Comparison of ENCODE assay signal across 8 cellular contexts in the genomic region with DNA sequence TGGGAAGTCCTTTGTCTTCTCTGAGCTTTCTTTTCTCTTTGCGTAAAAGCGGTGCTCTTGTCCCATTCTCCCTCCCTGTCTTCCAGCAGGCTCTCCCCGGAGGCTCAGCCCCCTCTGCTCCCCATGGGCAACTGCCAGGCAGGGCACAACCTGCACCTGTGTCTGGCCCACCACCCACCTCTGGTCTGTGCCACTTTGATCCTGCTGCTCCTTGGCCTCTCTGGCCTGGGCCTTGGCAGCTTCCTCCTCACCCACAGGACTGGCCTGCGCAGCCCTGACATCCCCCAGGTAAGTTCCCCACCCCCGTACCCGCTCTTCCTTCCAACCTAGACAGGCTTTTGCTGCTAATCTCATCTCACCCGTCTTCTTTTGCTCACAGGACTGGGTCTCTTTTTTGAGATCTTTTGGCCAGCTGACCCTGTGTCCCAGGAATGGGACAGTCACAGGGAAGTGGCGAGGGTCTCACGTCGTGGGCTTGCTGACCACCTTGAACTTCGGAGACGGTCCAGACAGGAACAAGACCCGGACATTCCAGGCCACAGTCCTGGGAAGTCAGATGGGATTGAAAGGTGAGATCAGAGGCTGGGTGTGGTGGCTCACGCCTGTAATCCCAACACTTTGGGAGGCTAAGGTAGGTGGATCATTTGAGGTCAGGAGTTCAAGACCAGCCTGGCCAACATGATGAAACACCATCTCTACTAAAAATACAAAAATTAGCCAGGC. TPM values are rescaled to one million over a fixed set of nuclear protein-coding genes. Genes with fewer than 3 reads are reported as not detected.
A peak's percentile ranks its signal among the peaks of the same experiment; 100 is the strongest.
DNase-seq lines count a peak whose midpoint lies in the region; ATAC-seq and TF ChIP-seq lines count a peak whose summit lies in the region.

No MANE protein-coding gene starts in this region.

- peaks cover 8% of the 10 kb centered on the region for H3K4me1 ChIP-seq in IMR-90 (ENCODE audit: control insufficient read depth, insufficient read depth, low read length)

- H2BK15ac ChIP-seq in IMR-90 (ENCODE audit: low read depth, low read length): no peak overlapping the region

- intact Hi-C loops in IMR-90 (cut with micrococcal nuclease): no loop called here

- ATAC-seq in IMR-90 (ENCODE audit: low read depth) (no peak), GM18519 (IDR thresholded peaks at IDR 0.05; ENCODE audit: low FRiP score, unreplicated experiment) (no peak)
- ATAC-seq in naive thymus-derived CD8-positive, alpha-beta T cell: no peak

- no TSS peak for BruUV-seq in IMR-90 (replicated peaks; lab: Mats Ljungman, UMichigan)

- POLR2A ChIA-PET in IMR-90 (lab: Charles Lee; ENCODE audit: unreplicated experiment): interaction anchor here (0.6 to 2.0 kb wide), 4 partner anchors 10 to 115 kb away, joined by 3 to 6 read pairs (median 5); a partner anchor contains a TSS
- POLR2A ChIA-PET in naive thymus-derived CD8-positive, alpha-beta T cell (lab: Charles Lee): interaction anchor here (0.9 to 3.8 kb wide), 7 partner anchors 9 to 416 kb away, joined by 3 to 43 read pairs (median 10); a partner anchor contains a TSS

- H3K27me3 Mint-ChIP-seq in chondrocyte (ENCODE audit: low read depth): no peaks in the 10 kb centered on the region
- no peaks in the 10 kb centered on the region for H3K27me3 Mint-ChIP-seq in naive thymus-derived CD8-positive, alpha-beta T cell

- H3K9me1 ChIP-seq in IMR-90 (ENCODE audit: insufficient read depth, low read length): peaks cover 5% of the 10 kb centered on the region; the same call in 1 of the 2 replicates

- H3K4me2 ChIP-seq in IMR-90 (ENCODE audit: low read depth, low read length): peak overlapping the region; percentile 98

- H3K4me1 Mint-ChIP-seq in chondrocyte (ENCODE audit: low read depth): peaks cover 23% of the 10 kb centered on the region
- H3K4me1 Mint-ChIP-seq in naive thymus-derived CD8-positive, alpha-beta T cell: peaks cover 12 to 29% (median 27%) of the 10 kb centered on the region in 4 donors

- H3K4me3 ChIP-seq in IMR-90 (ENCODE audit: insufficient read depth, low read depth, low read length): peak overlapping the region; percentile 55
- H3K4me3 ChIP-seq in WERI-Rb-1 (ENCODE audit: low read depth, low read length): no peak overlapping the region
- H3K4me3 ChIP-seq in MG63: no peak overlapping the region

- H3K27me3 ChIP-seq in IMR-90 (ENCODE audit: control insufficient read depth, insufficient read depth, low read length) (no peaks in the 10 kb centered on the region), WERI-Rb-1 (ENCODE audit: insufficient read depth, low read depth, severe bottlenecking) (no peaks in the 10 kb centered on the region), MG63 (no peaks in the 10 kb centered on the region)

- peaks cover 12 to 25% of the 10 kb centered on the region in 2 experiments; a peak in 3 of 4 replicates for H3K79me1 ChIP-seq in IMR-90 (ENCODE audit: low read depth in 1 of 2, low read length in 2 of 2)

- TF ChIP-seq POLR2A in IMR-90 (IDR thresholded peaks at IDR 0.05; ENCODE audit: low read depth, low read length): no peak

- H3K18ac ChIP-seq in IMR-90 (ENCODE audit: low read depth, low read length): no peak overlapping the region

- peak overlapping the region; percentile 94 for H3K27ac Mint-ChIP-seq in chondrocyte (ENCODE audit: unreplicated experiment)
- H3K27ac Mint-ChIP-seq in naive thymus-derived CD8-positive, alpha-beta T cell: peak overlapping the region; percentile 77 to 96 (median 93)

- peaks cover under 1% of the 10 kb centered on the region for H3K36me3 Mint-ChIP-seq in chondrocyte (ENCODE audit: low read depth)
- H3K36me3 Mint-ChIP-seq in naive thymus-derived CD8-positive, alpha-beta T cell: peaks cover 0 to 10% (median 2%) of the 10 kb centered on the region in 3 donors

- no peak for TF ChIP-seq RAD21 in IMR-90 (IDR thresholded peaks at IDR 0.05; ENCODE audit: low read length)

- H2AK9ac ChIP-seq in IMR-90 (replicated peaks; ENCODE audit: low read depth, low read length, poor library complexity): peak overlapping the region; percentile 99

- H3K27ac ChIP-seq in 22Rv1: peak overlapping the region; percentile 74
- peak overlapping the region; percentile 81 for H3K27ac ChIP-seq in IMR-90 (ENCODE audit: insufficient read depth, low read length)
- no peak overlapping the region for H3K27ac ChIP-seq in WERI-Rb-1

- H4K20me1 ChIP-seq in IMR-90 (ENCODE audit: insufficient read depth, low read length): no peaks in the 10 kb centered on the region

- no peaks in the 10 kb centered on the region for H3K9me3 Mint-ChIP-seq in chondrocyte (ENCODE audit: low read depth)
- H3K9me3 Mint-ChIP-seq in naive thymus-derived CD8-positive, alpha-beta T cell: no peaks in the 10 kb centered on the region

- CTCF ChIA-PET in IMR-90 (lab: Yijun Ruan, JAX): no interaction called here

- WGBS in IMR-90 (ENCODE audit: extremely low coverage in 2 of 2, insufficient read length in 1 of 2), 2 experiments: 94% methylated on average over 3 of the region's 14 CpGs; no CpG with 5 or more reads in 1 of the 2 experiments

- peak overlapping the region; percentile 76 for H2BK5ac ChIP-seq in IMR-90 (ENCODE audit: low read depth, low read length, poor library complexity, severe bottlenecking)

- DNase-seq in IMR-90 (no peak), chondrocyte (ENCODE audit: low spot score) (no peak), WERI-Rb-1 (no peak), MG63 (no peak), DMS79 treated with DMSO at 0.1 percent for 48 hours (lab: John Stamatoyannopoulos, UW) (no peak)
- DNase-seq in naive thymus-derived CD8-positive, alpha-beta T cell: no peak

- TF ChIP-seq CTCF in 22Rv1 (IDR thresholded peaks at IDR 0.05): no peak
- TF ChIP-seq CTCF in IMR-90 (conservative IDR thresholded peaks at IDR 0.05; ENCODE audit: low read depth, low read length): no peak
- no peak for TF ChIP-seq CTCF in chondrocyte (IDR thresholded peaks at IDR 0.05)
- TF ChIP-seq CTCF in WERI-Rb-1 (IDR thresholded peaks at IDR 0.05; ENCODE audit: low read depth, low read length): no peak

- H3K23ac ChIP-seq in IMR-90 (ENCODE audit: low read depth, low read length): peak overlapping the region; percentile 98

- in situ Hi-C loops in IMR-90 (cut with MboI; ENCODE audit: low sequenced_read_pairs): no loop called here

- H2AFZ ChIP-seq in IMR-90 (replicated peaks; ENCODE audit: low read length, poor library complexity): peak overlapping the region; percentile 97

- peak overlapping the region; percentile 84 for H3K4me3 Mint-ChIP-seq in chondrocyte (ENCODE audit: unreplicated experiment)
- peak overlapping the region; percentile 86 to 94 (median 89) for H3K4me3 Mint-ChIP-seq in naive thymus-derived CD8-positive, alpha-beta T cell

- H4K91ac ChIP-seq in IMR-90 (ENCODE audit: insufficient read depth, low read depth, low read length): peak overlapping the region; percentile 82

- peak overlapping the region; percentile 95 for H4K5ac ChIP-seq in IMR-90 (ENCODE audit: low read depth, low read length)

- H3K14ac ChIP-seq in IMR-90 (replicated peaks; ENCODE audit: low read depth, low read length): peak overlapping the region; percentile 95

- H2AK5ac ChIP-seq in IMR-90 (ENCODE audit: low read depth, low read length): peak overlapping the region; percentile 93

- H3K4ac ChIP-seq in IMR-90 (ENCODE audit: low read depth, low read length): peak overlapping the region; percentile 80

- H3K9me3 ChIP-seq in IMR-90 (ENCODE audit: control insufficient read depth, insufficient read depth, low read length) (no peaks in the 10 kb centered on the region), WERI-Rb-1 (ENCODE audit: severe bottlenecking) (peaks cover 11% of the 10 kb centered on the region), MG63 (no peaks in the 10 kb centered on the region)

- dilution Hi-C loops in IMR-90 (cut with HindIII; ENCODE audit: low sequenced_read_pairs, unreplicated experiment): no loop called here

- H3K9ac ChIP-seq in IMR-90 (ENCODE audit: low read depth, low read length): peak overlapping the region; percentile 94

- H3K36me3 ChIP-seq in IMR-90 (ENCODE audit: control insufficient read depth, insufficient read depth, low read length): peaks cover 9% of the 10 kb centered on the region
- H3K36me3 ChIP-seq in WERI-Rb-1: peaks cover 6% of the 10 kb centered on the region; the same call in 1 of the 2 replicates
- H3K36me3 ChIP-seq in MG63: peaks cover 6% of the 10 kb centered on the region; the same call in 1 of the 2 replicates

- H2BK120ac ChIP-seq in IMR-90 (ENCODE audit: low read depth, low read length): no peak overlapping the region

- 0 out of 2 replicates have a peak overlapping the region, but pooled peaks have one; percentile 92 for H3K56ac ChIP-seq in IMR-90 (ENCODE audit: extremely low read depth, insufficient read depth, low read length)

- H4K8ac ChIP-seq in IMR-90 (ENCODE audit: low read depth in 2 of 2, low read length in 2 of 2): peak overlapping the region; percentile 78 to 88

- H2BK20ac ChIP-seq in IMR-90 (ENCODE audit: low read depth, low read length): no peak overlapping the region

RNA-seq across cellular contexts. Expression of a gene that starts 1.3 kb away (rescaled TPM):
- total RNA-seq in IMR-90 (2012; rRNA removed) (44.2 and 47.0 TPM in 2 replicates), chondrocyte (111 to 122 TPM (median 120 TPM) in 3 replicates)
- polyA plus RNA-seq in IMR-90 (2012; rRNA removed): 94.3 and 95.3 TPM in 2 replicates
- 99.2 and 135 TPM in 2 replicates for polyA plus RNA-seq in IMR-90 (2012; cell fraction: cytosol; rRNA removed)
- polyA plus RNA-seq in IMR-90 (2012; cell fraction: nucleus; rRNA removed; ENCODE audit: low replicate concordance): 191 TPM in 2 replicates
- 10 to 100 TPM; 63.1 to 74.0 TPM for total RNA-seq in naive thymus-derived CD8-positive, alpha-beta T cell
- 100 to 1,000 TPM; 157 to 179 (median 174) TPM for polyA plus RNA-seq in naive thymus-derived CD8-positive, alpha-beta T cell
- 96.9 and 121 TPM in 2 replicates for total RNA-seq in MG63 (2014; rRNA removed; shearing (Covaris generic); ENCODE audit: low replicate concordance)

RNA-seq across cellular contexts. Expression of a gene that starts 10.5 kb away (rescaled TPM):
- total RNA-seq in IMR-90 (2012; rRNA removed) (31.7 and 32.8 TPM in 2 replicates), chondrocyte (50.0 to 56.6 TPM (median 50.1 TPM) in 3 replicates)
- polyA plus RNA-seq in IMR-90 (2012; rRNA removed): 23.0 and 26.4 TPM in 2 replicates
- polyA plus RNA-seq in IMR-90 (2012; cell fraction: cytosol; rRNA removed): 19.4 and 23.3 TPM in 2 replicates
- 59.5 and 117 TPM in 2 replicates for polyA plus RNA-seq in IMR-90 (2012; cell fraction: nucleus; rRNA removed; ENCODE audit: low replicate concordance)
- 10 to 100 TPM; 40.8 to 42.6 TPM for total RNA-seq in naive thymus-derived CD8-positive, alpha-beta T cell
- polyA plus RNA-seq in naive thymus-derived CD8-positive, alpha-beta T cell: 1 to 10 TPM; 2.6 to 6.6 (median 2.8) TPM
- total RNA-seq in MG63 (2014; rRNA removed; shearing (Covaris generic); ENCODE audit: low replicate concordance): 41.3 and 59.4 TPM in 2 replicates

RNA-seq across cellular contexts. Expression of a gene that starts 32.2 kb away (rescaled TPM):
- total RNA-seq in IMR-90 (2012; rRNA removed) (5.0 and 5.8 TPM in 2 replicates), chondrocyte (8.4 to 14.0 TPM (median 9.9 TPM) in 3 replicates)
- polyA plus RNA-seq in IMR-90 (2012; rRNA removed): 10.5 and 13.7 TPM in 2 replicates
- polyA plus RNA-seq in IMR-90 (2012; cell fraction: cytosol; rRNA removed): 10.9 and 18.2 TPM in 2 replicates
- 4.6 and 5.7 TPM in 2 replicates for polyA plus RNA-seq in IMR-90 (2012; cell fraction: nucleus; rRNA removed; ENCODE audit: low replicate concordance)
- 10 to 100 TPM; 15.3 to 16.6 TPM for total RNA-seq in naive thymus-derived CD8-positive, alpha-beta T cell
- 10 to 100 TPM; 10.6 to 30.1 (median 18.7) TPM for polyA plus RNA-seq in naive thymus-derived CD8-positive, alpha-beta T cell
- 6.5 and 25.9 TPM in 2 replicates for total RNA-seq in MG63 (2014; rRNA removed; shearing (Covaris generic); ENCODE audit: low replicate concordance)

RNA-seq across cellular contexts. Expression of a gene that starts 32.9 kb away (rescaled TPM):
- total RNA-seq in IMR-90 (2012; rRNA removed) (42.1 and 42.8 TPM in 2 replicates), chondrocyte (57.1 to 68.5 TPM (median 64.6 TPM) in 3 replicates)
- 40.9 and 46.5 TPM in 2 replicates for polyA plus RNA-seq in IMR-90 (2012; rRNA removed)
- polyA plus RNA-seq in IMR-90 (2012; cell fraction: cytosol; rRNA removed): 45.5 and 51.0 TPM in 2 replicates
- polyA plus RNA-seq in IMR-90 (2012; cell fraction: nucleus; rRNA removed; ENCODE audit: low replicate concordance): 91.7 and 205 TPM in 2 replicates
- 100 to 1,000 TPM; 107 to 115 TPM for total RNA-seq in naive thymus-derived CD8-positive, alpha-beta T cell
- 1 to 10 TPM; 6.5 to 8.9 (median 7.6) TPM for polyA plus RNA-seq in naive thymus-derived CD8-positive, alpha-beta T cell
- total RNA-seq in MG63 (2014; rRNA removed; shearing (Covaris generic); ENCODE audit: low replicate concordance): 97.4 and 290 TPM in 2 replicates

RNA-seq across cellular contexts. Expression of a gene that starts 37.2 kb away (rescaled TPM):
- total RNA-seq in IMR-90 (2012; rRNA removed) (3.1 and 4.1 TPM in 2 replicates), chondrocyte (19.3 to 21.1 TPM (median 20.3 TPM) in 3 replicates)
- polyA plus RNA-seq in IMR-90 (2012; rRNA removed): 20.7 and 22.2 TPM in 2 replicates
- polyA plus RNA-seq in IMR-90 (2012; cell fraction: cytosol; rRNA removed): 19.7 and 25.2 TPM in 2 replicates
- 81.0 and 169 TPM in 2 replicates for polyA plus RNA-seq in IMR-90 (2012; cell fraction: nucleus; rRNA removed; ENCODE audit: low replicate concordance)
- total RNA-seq in naive thymus-derived CD8-positive, alpha-beta T cell: 10 to 100 TPM; 65.4 to 75.9 TPM
- polyA plus RNA-seq in naive thymus-derived CD8-positive, alpha-beta T cell: 1 to 10 TPM; 5.4 to 10.0 (median 8.4) TPM
- total RNA-seq in MG63 (2014; rRNA removed; shearing (Covaris generic); ENCODE audit: low replicate concordance): 5.1 and 7.6 TPM in 2 replicates
